ENCODE assay signal across 8 cellular contexts in genomic region chr1:27097484-27097917, GRCh38. TPM values are rescaled to one million over a fixed set of nuclear protein-coding genes. Genes with fewer than 3 reads are reported as not detected.
DNase-seq lines count a peak whose midpoint lies in the region; ATAC-seq, FAIRE-seq and TF ChIP-seq lines count a peak whose summit lies in the region.

No MANE protein-coding gene starts in this region.

- H3K4me3 ChIP-seq in IMR-90 (ENCODE audit: insufficient read depth, low read depth, low read length) (no peak overlapping the region), fibroblast of the aortic adventitia (ENCODE audit: low read depth, low read length) (no peak overlapping the region), thoracic aorta (no peak overlapping the region)

- H3K56ac ChIP-seq in IMR-90 (ENCODE audit: extremely low read depth, insufficient read depth, low read length) = no peak overlapping the region

- in situ Hi-C loops in IMR-90 (cut with MboI; ENCODE audit: low sequenced_read_pairs) = loop anchor here (5.0 kb wide), 3 partner anchors 50 to 135 kb away; partner anchors contain the start of gene KDF1

- FAIRE-seq in RCC 7860 (lab: Jason Lieb, UNC) = peak; percentile 73

- peak overlapping the region; percentile 2 for H2AK9ac ChIP-seq in IMR-90 (replicated peaks; ENCODE audit: low read depth, low read length, poor library complexity)

- H3K9ac ChIP-seq in IMR-90 (ENCODE audit: low read depth, low read length) = no peak overlapping the region

- H3K79me1 ChIP-seq in IMR-90 (ENCODE audit: low read depth in 1 of 2, low read length in 2 of 2) = peaks cover 0 to 6% of the 10 kb centered on the region in 2 experiments; a peak in 1 of 4 replicates

- H3K36me3 Mint-ChIP-seq in activated T-cell treated with anti-CD3 and anti-CD28 coated beads, Interleukin-2, amount 50 U/mL, for 72 hours (ENCODE audit: insufficient read depth in 2 of 2) = no peaks in the 10 kb centered on the region

- peak; percentile 97 for TF ChIP-seq CTCF in IMR-90 (conservative IDR thresholded peaks at IDR 0.05; ENCODE audit: low read depth, low read length)
- TF ChIP-seq CTCF in fibroblast of the aortic adventitia (IDR thresholded peaks at IDR 0.05; ENCODE audit: insufficient read depth, low read length) = peak; percentile 96
- peak; percentile 98 for TF ChIP-seq CTCF in thoracic aorta (IDR thresholded peaks at IDR 0.05)

- no peaks in the 10 kb centered on the region for H3K9me3 Mint-ChIP-seq in activated T-cell treated with anti-CD3 and anti-CD28 coated beads, Interleukin-2, amount 50 U/mL, for 72 hours

- ATAC-seq in IMR-90 (ENCODE audit: low read depth) = peak; percentile 75
- peak; percentile 60 to 70 for ATAC-seq in activated T-cell treated with anti-CD3 and anti-CD28 coated beads, Interleukin-2, amount 50 U/mL, for 72 hours (replicated peaks in 1 of 2)
- ATAC-seq in thoracic aorta (ENCODE audit: insufficient number of reproducible peaks, low FRiP score, low read depth) = peak; percentile 40
- ATAC-seq in GM21367 (IDR thresholded peaks at IDR 0.05; ENCODE audit: unreplicated experiment) = no peak

- H3K4me2 ChIP-seq in IMR-90 (ENCODE audit: low read depth, low read length) = no peak overlapping the region

- H3K27me3 ChIP-seq in IMR-90 (ENCODE audit: control insufficient read depth, insufficient read depth, low read length) (no peaks in the 10 kb centered on the region), thoracic aorta (replicated peaks; ENCODE audit: insufficient read depth) (no peaks in the 10 kb centered on the region)

- H3K4me1 Mint-ChIP-seq in activated T-cell treated with anti-CD3 and anti-CD28 coated beads, Interleukin-2, amount 50 U/mL, for 72 hours (ENCODE audit: low read depth) = peaks cover 17% of the 10 kb centered on the region

- POLR2A ChIA-PET in IMR-90 (lab: Charles Lee; ENCODE audit: unreplicated experiment) = interaction anchor here (0.5 kb wide), 1 partner anchor 38 kb away, joined by 3 read pairs; no protein-coding TSS in a partner anchor

- H3K9me3 ChIP-seq in IMR-90 (ENCODE audit: control insufficient read depth, insufficient read depth, low read length) (no peaks in the 10 kb centered on the region), thoracic aorta (no peaks in the 10 kb centered on the region)

- peak overlapping the region; percentile 12; the same call in 1 of the 2 replicates for H2AK5ac ChIP-seq in IMR-90 (ENCODE audit: low read depth, low read length)

- WGBS in IMR-90 (ENCODE audit: extremely low coverage in 2 of 2, insufficient read length in 1 of 2), 2 experiments = 0% methylated on average over 1 of the region's 5 CpGs; no CpG with 5 or more reads in 1 of the 2 experiments

- CTCF ChIA-PET in IMR-90 (lab: Yijun Ruan, JAX) = interaction anchor here (0.5 to 8.4 kb wide), 7 partner anchors 12 to 203 kb away, joined by 3 to 65 read pairs (median 4); no protein-coding TSS in a partner anchor

- H3K23ac ChIP-seq in IMR-90 (ENCODE audit: low read depth, low read length) = no peak overlapping the region

- H2BK20ac ChIP-seq in IMR-90 (ENCODE audit: low read depth, low read length) = no peak overlapping the region

- no peak overlapping the region for H2BK120ac ChIP-seq in IMR-90 (ENCODE audit: low read depth, low read length)

- no peak overlapping the region for H2BK15ac ChIP-seq in IMR-90 (ENCODE audit: low read depth, low read length)

- H4K8ac ChIP-seq in IMR-90 (ENCODE audit: low read depth in 2 of 2, low read length in 2 of 2) = peak overlapping the region; percentile 28 to 91; a peak in 3 of 4 replicates

- no peaks in the 10 kb centered on the region for H3K36me3 ChIP-seq in IMR-90 (ENCODE audit: control insufficient read depth, insufficient read depth, low read length)
- H3K36me3 ChIP-seq in thoracic aorta = no peaks in the 10 kb centered on the region

- H3K4me3 Mint-ChIP-seq in activated T-cell treated with anti-CD3 and anti-CD28 coated beads, Interleukin-2, amount 50 U/mL, for 72 hours = no peak overlapping the region

- no peak overlapping the region for H3K18ac ChIP-seq in IMR-90 (ENCODE audit: low read depth, low read length)

- 0 out of 2 replicates have a peak, but pooled peaks cover 4% of the 10 kb centered on the region for H3K9me1 ChIP-seq in IMR-90 (ENCODE audit: insufficient read depth, low read length)

- peak overlapping the region; percentile 72; the same call in 1 of the 2 replicates for H4K91ac ChIP-seq in IMR-90 (ENCODE audit: insufficient read depth, low read depth, low read length)

- H2AFZ ChIP-seq in IMR-90 (replicated peaks; ENCODE audit: low read length, poor library complexity) = peak overlapping the region; percentile 89

- BruUV-seq in IMR-90 (replicated peaks; lab: Mats Ljungman, UMichigan) = no TSS peak

- H3K27me3 Mint-ChIP-seq in activated T-cell treated with anti-CD3 and anti-CD28 coated beads, Interleukin-2, amount 50 U/mL, for 72 hours (ENCODE audit: low read depth) = no peaks in the 10 kb centered on the region

- intact Hi-C loops in IMR-90 (cut with micrococcal nuclease) = loop anchor here (1.0 kb wide), 3 partner anchors 53 to 130 kb away; no protein-coding TSS in a partner anchor

- DNase-seq in DMS53 (lab: John Stamatoyannopoulos, UW) (peak; percentile 81), IMR-90 (peak; percentile 66), RCC 7860 (ENCODE audit: low spot score) (peak; percentile 55), fibroblast of the aortic adventitia (ENCODE audit: low read depth) (peak; percentile 87), nucleus accumbens (lab: John Stamatoyannopoulos, UW) (peak in 47 of 56 donors; percentile 10 to 78 (median 46)), thoracic aorta (ENCODE audit: low spot score) (no peak)
- peak; percentile 76 to 81 for DNase-seq in activated T-cell treated with anti-CD3 and anti-CD28 coated beads, Interleukin-2, amount 50 U/mL, for 72 hours

- no peak overlapping the region for H3K14ac ChIP-seq in IMR-90 (replicated peaks; ENCODE audit: low read depth, low read length)

- H3K4ac ChIP-seq in IMR-90 (ENCODE audit: low read depth, low read length) = peak overlapping the region; percentile 1; the same call in 1 of the 2 replicates

- H3K4me1 ChIP-seq in IMR-90 (ENCODE audit: control insufficient read depth, insufficient read depth, low read length) (peaks cover 16% of the 10 kb centered on the region), thoracic aorta (ENCODE audit: control insufficient read depth in 1 of 2, low read depth in 2 of 2) (peaks cover 17 to 30% of the 10 kb centered on the region in 2 donors)

- no peak overlapping the region for H2BK5ac ChIP-seq in IMR-90 (ENCODE audit: low read depth, low read length, poor library complexity, severe bottlenecking)

- dilution Hi-C loops in IMR-90 (cut with HindIII; ENCODE audit: low sequenced_read_pairs, unreplicated experiment) = no loop called here

- 0 out of 2 replicates have a peak, but pooled peaks have one; percentile 38 for TF ChIP-seq POLR2A in IMR-90 (IDR thresholded peaks at IDR 0.05; ENCODE audit: low read depth, low read length)

- H3K27ac Mint-ChIP-seq in activated T-cell treated with anti-CD3 and anti-CD28 coated beads, Interleukin-2, amount 50 U/mL, for 72 hours = no peak overlapping the region

- H3K27ac ChIP-seq in IMR-90 (ENCODE audit: insufficient read depth, low read length) = no peak overlapping the region
- H3K27ac ChIP-seq in thoracic aorta = no peak overlapping the region

- H4K20me1 ChIP-seq in IMR-90 (ENCODE audit: insufficient read depth, low read length) = no peaks in the 10 kb centered on the region

- TF ChIP-seq RAD21 in IMR-90 (IDR thresholded peaks at IDR 0.05; ENCODE audit: low read length) = peak; percentile 93

- H4K5ac ChIP-seq in IMR-90 (ENCODE audit: low read depth, low read length) = no peak overlapping the region

TF ChIP-seq in IMR-90, 13 proteins besides CTCF, POLR2A, EP300 and RAD21 (continues in another document):
- TF ChIP-seq MXI1 (IDR thresholded peaks at IDR 0.05; ENCODE audit: borderline replicate concordance, low read depth, low read length) = no peak
- TF ChIP-seq RFX5 (IDR thresholded peaks at IDR 0.05; ENCODE audit: low read depth, low read length) = no peak
- TF ChIP-seq NFE2L2 (IDR thresholded peaks at IDR 0.05; ENCODE audit: low read depth, low read length) = no peak
- no peak for TF ChIP-seq MAZ (IDR thresholded peaks at IDR 0.05; ENCODE audit: borderline replicate concordance, low read depth, low read length)
- TF ChIP-seq BHLHE40 (IDR thresholded peaks at IDR 0.05; ENCODE audit: low read depth, low read length) = no peak
- no peak for TF ChIP-seq USF2 (IDR thresholded peaks at IDR 0.05; ENCODE audit: low read depth, low read length)
- TF ChIP-seq RCOR1 (IDR thresholded peaks at IDR 0.05; ENCODE audit: insufficient replicate concordance, low read length) = no peak
- TF ChIP-seq, protein P1, sequence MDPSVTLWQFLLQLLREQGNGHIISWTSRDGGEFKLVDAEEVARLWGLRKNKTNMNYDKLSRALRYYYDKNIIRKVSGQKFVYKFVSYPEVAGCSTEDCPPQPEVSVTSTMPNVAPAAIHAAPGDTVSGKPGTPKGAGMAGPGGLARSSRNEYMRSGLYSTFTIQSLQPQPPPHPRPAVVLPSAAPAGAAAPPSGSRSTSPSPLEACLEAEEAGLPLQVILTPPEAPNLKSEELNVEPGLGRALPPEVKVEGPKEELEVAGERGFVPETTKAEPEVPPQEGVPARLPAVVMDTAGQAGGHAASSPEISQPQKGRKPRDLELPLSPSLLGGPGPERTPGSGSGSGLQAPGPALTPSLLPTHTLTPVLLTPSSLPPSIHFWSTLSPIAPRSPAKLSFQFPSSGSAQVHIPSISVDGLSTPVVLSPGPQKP (IDR thresholded peaks at IDR 0.05; ENCODE audit: borderline replicate concordance, low read depth, low read length) = no peak
- TF ChIP-seq CEBPB (IDR thresholded peaks at IDR 0.05; ENCODE audit: low read depth, low read length) = peak; percentile 99
- TF ChIP-seq CHD1 (IDR thresholded peaks at IDR 0.05; ENCODE audit: low read depth, low read length) = 0 out of 2 replicates have a peak, but pooled peaks have one; percentile 39
- peak; percentile 98 for TF ChIP-seq SMC3 (IDR thresholded peaks at IDR 0.05; ENCODE audit: low read depth, low read length)
- TF ChIP-seq MAFK (IDR thresholded peaks at IDR 0.05; ENCODE audit: low read depth, low read length) = no peak

RNA-seq across cellular contexts. Expression of gene SLC9A1, which starts 57.4 kb away (rescaled TPM):
- total RNA-seq in IMR-90 (2012; rRNA removed) (1.9 and 2.0 TPM in 2 replicates), fibroblast of the aortic adventitia (ENCODE audit: low replicate concordance) (1.3 and 7.4 TPM in 2 replicates), thoracic aorta (10 to 100 TPM; 12.3 to 36.3 TPM)
- polyA plus RNA-seq in IMR-90 (2012; rRNA removed) = 20.5 and 21.2 TPM in 2 replicates
- polyA plus RNA-seq in IMR-90 (2012; cell fraction: cytosol; rRNA removed) = 14.3 and 19.8 TPM in 2 replicates
- polyA plus RNA-seq in IMR-90 (2012; cell fraction: nucleus; rRNA removed; ENCODE audit: low replicate concordance) = 30.7 and 36.7 TPM in 2 replicates
- 10 to 100 TPM; 25.5 to 28.2 TPM for total RNA-seq in activated T-cell treated with anti-CD3 and anti-CD28 coated beads, Interleukin-2, amount 50 U/mL, for 72 hours
